Comparison of ENCODE assay signal across 28 cellular contexts in genomic region chr3:54827056-54827687, GRCh38.
"Had no signal": no experiment of that assay in that cellular context is flagged by ENCODE, and none has a peak within 500 bp of the region (broad histone marks: within the 10 kb centered on the region; RNA-seq: fewer than 3 reads in every experiment).

No MANE protein-coding gene starts in this region.

- H3K9me3 ChIP-seq: testis had no signal

- FAIRE-seq: astrocyte, endothelial cell of umbilical vein, kidney, TTC549 had no signal

- H3K9me3 Mint-ChIP-seq: activated naive CD4-positive, alpha-beta T cell treated with anti-CD3 and anti-CD28 coated beads, Interleukin-2, amount 10 ng/mL, durations not matched to agents 7 days and 5 days; activated T-helper 1 cell treated with anti-CD3 and anti-CD28 coated beads, Interleukin-12 subunit alpha, Interleukin-12 subunit beta, Interleukin-2, Interleukin-4 antibody, amounts not matched to agents 30 ng/mL and 10 ng/mL and 1 ng/mL, durations not matched to agents 14 hours and 24 hours and 36 hours; T-helper 1 cell treated with Interleukin-12 subunit alpha and Interleukin-12 subunit beta and Interleukin-4 antibody, amounts not matched to agents 30 μg/mL and 1 μg/mL, for 36 hours had no signal

- H3K4me1 ChIP-seq: testis had no signal

- H3K27ac Mint-ChIP-seq: activated CD4-positive, alpha-beta memory T cell treated with anti-CD3 and anti-CD28 coated beads for 36 hours; activated naive CD4-positive, alpha-beta T cell treated with anti-CD3 and anti-CD28 coated beads, Interleukin-2, amount 10 ng/mL, durations not matched to agents 7 days and 5 days; activated naive CD8-positive, alpha-beta T cell treated with anti-CD3 and anti-CD28 coated beads, Interleukin-2, amount 10 ng/mL, durations not matched to agents 7 days and 5 days; activated T-helper 1 cell treated with anti-CD3 and anti-CD28 coated beads, Interleukin-12 subunit alpha, Interleukin-12 subunit beta, Interleukin-2, Interleukin-4 antibody, amounts not matched to agents 30 ng/mL and 10 ng/mL and 1 ng/mL, durations not matched to agents 14 hours and 24 hours and 36 hours; memory B cell; naive thymus-derived CD8-positive, alpha-beta T cell; T-helper 1 cell treated with Interleukin-12 subunit alpha and Interleukin-12 subunit beta and Interleukin-4 antibody, amounts not matched to agents 30 μg/mL and 1 μg/mL, for 36 hours had no signal

- H3K4me3 ChIP-seq: gastrocnemius medialis, testis, transverse colon had no signal

- H3K27me3 ChIP-seq: brain microvascular endothelial cell, gastrocnemius medialis, testis, transverse colon had no signal

- DNase-seq: activated CD4-positive, alpha-beta memory T cell treated with anti-CD3 and anti-CD28 coated beads for 36 hours; activated CD4-positive, alpha-beta T cell treated with anti-CD3 and anti-CD28 coated beads for 48 hours; activated CD8-positive, alpha-beta memory T cell treated with anti-CD3 and anti-CD28 coated beads, Interleukin-2, amount 50 U/mL, for 4 hours; activated gamma-delta T cell; activated naive CD4-positive, alpha-beta T cell treated with anti-CD3 and anti-CD28 coated beads, Interleukin-2, amount 10 ng/mL, durations not matched to agents 7 days and 5 days; activated naive CD8-positive, alpha-beta T cell treated with anti-CD3 and anti-CD28 coated beads, Interleukin-2, amount 10 ng/mL, durations not matched to agents 7 days and 5 days; activated T-cell treated with anti-CD3 and anti-CD28 coated beads, Interleukin-2, amount 50 U/mL, for 1 hour; brain microvascular endothelial cell; central memory CD4-positive, alpha-beta T cell; hippocampal formation; kidney; left colon; midbrain; naive thymus-derived CD8-positive, alpha-beta T cell; right cardiac atrium; stimulated activated CD4-positive, alpha-beta T cell treated with anti-CD3 and anti-CD28 coated beads, Interleukin-2, amount 100 ng/mL, for 48 hours; stimulated activated naive CD4-positive, alpha-beta T cell treated with Interleukin-2 at 50 U/mL for 16 hours; T-helper 9 cell; testis; transverse colon had no signal

- H3K36me3 ChIP-seq: brain microvascular endothelial cell, gastrocnemius medialis, transverse colon had no signal

- ATAC-seq: left colon; naive thymus-derived CD8-positive, alpha-beta T cell; right cardiac atrium had no signal

- H3K27me3 Mint-ChIP-seq: activated CD4-positive, alpha-beta memory T cell treated with anti-CD3 and anti-CD28 coated beads for 36 hours; activated naive CD4-positive, alpha-beta T cell treated with anti-CD3 and anti-CD28 coated beads, Interleukin-2, amount 10 ng/mL, durations not matched to agents 7 days and 5 days; activated naive CD8-positive, alpha-beta T cell treated with anti-CD3 and anti-CD28 coated beads, Interleukin-2, amount 10 ng/mL, durations not matched to agents 7 days and 5 days; memory B cell had no signal

- H3K27ac ChIP-seq: brain microvascular endothelial cell, gastrocnemius medialis, testis, transverse colon, VCaP had no signal

- H3K36me3 Mint-ChIP-seq: activated CD4-positive, alpha-beta memory T cell treated with anti-CD3 and anti-CD28 coated beads for 36 hours; activated naive CD4-positive, alpha-beta T cell treated with anti-CD3 and anti-CD28 coated beads, Interleukin-2, amount 10 ng/mL, durations not matched to agents 7 days and 5 days; activated naive CD8-positive, alpha-beta T cell treated with anti-CD3 and anti-CD28 coated beads, Interleukin-2, amount 10 ng/mL, durations not matched to agents 7 days and 5 days; memory B cell; naive thymus-derived CD8-positive, alpha-beta T cell had no signal

- H3K4me3 Mint-ChIP-seq: activated CD4-positive, alpha-beta memory T cell treated with anti-CD3 and anti-CD28 coated beads for 36 hours; activated naive CD4-positive, alpha-beta T cell treated with anti-CD3 and anti-CD28 coated beads, Interleukin-2, amount 10 ng/mL, durations not matched to agents 7 days and 5 days; activated naive CD8-positive, alpha-beta T cell treated with anti-CD3 and anti-CD28 coated beads, Interleukin-2, amount 10 ng/mL, durations not matched to agents 7 days and 5 days; activated T-helper 1 cell treated with anti-CD3 and anti-CD28 coated beads, Interleukin-12 subunit alpha, Interleukin-12 subunit beta, Interleukin-2, Interleukin-4 antibody, amounts not matched to agents 30 ng/mL and 10 ng/mL and 1 ng/mL, durations not matched to agents 14 hours and 24 hours and 36 hours; memory B cell; naive thymus-derived CD8-positive, alpha-beta T cell; T-helper 1 cell treated with Interleukin-12 subunit alpha and Interleukin-12 subunit beta and Interleukin-4 antibody, amounts not matched to agents 30 μg/mL and 1 μg/mL, for 36 hours had no signal

- H3K4me1 Mint-ChIP-seq: activated naive CD4-positive, alpha-beta T cell treated with anti-CD3 and anti-CD28 coated beads, Interleukin-2, amount 10 ng/mL, durations not matched to agents 7 days and 5 days; activated naive CD8-positive, alpha-beta T cell treated with anti-CD3 and anti-CD28 coated beads, Interleukin-2, amount 10 ng/mL, durations not matched to agents 7 days and 5 days; memory B cell; naive thymus-derived CD8-positive, alpha-beta T cell had no signal
